In genomic region chr1:75618382-75618781, GRCh38 we compare ENCODE assay signal across 16 cellular contexts. TPM values are rescaled to one million over a fixed set of nuclear protein-coding genes. Genes with fewer than 3 reads are reported as not detected.
DNase-seq lines count a peak whose midpoint lies in the region; ATAC-seq and TF ChIP-seq lines count a peak whose summit lies in the region.
"Had no signal": no experiment of that assay in that cellular context is flagged by ENCODE, and none has a peak within 500 bp of the region (broad histone marks: within the 10 kb centered on the region; RNA-seq: fewer than 3 reads in every experiment).

No MANE protein-coding gene starts in this region.

- H3K4me3 Mint-ChIP-seq in activated T-helper 1 cell treated with anti-CD3 and anti-CD28 coated beads, Interleukin-12 subunit alpha, Interleukin-12 subunit beta, Interleukin-2, Interleukin-4 antibody, amounts not matched to agents 30 ng/mL and 10 ng/mL and 1 ng/mL, durations not matched to agents 14 hours and 24 hours and 36 hours = no peak overlapping the region
- H3K4me3 Mint-ChIP-seq: B cell; CD4-positive, alpha-beta T cell had no signal

- no peaks in the 10 kb centered on the region for H3K9me3 Mint-ChIP-seq in activated T-helper 1 cell treated with anti-CD3 and anti-CD28 coated beads, Interleukin-12 subunit alpha, Interleukin-12 subunit beta, Interleukin-2, Interleukin-4 antibody, amounts not matched to agents 30 ng/mL and 10 ng/mL and 1 ng/mL, durations not matched to agents 14 hours and 24 hours and 36 hours
- H3K9me3 Mint-ChIP-seq: CD4-positive, alpha-beta T cell had no signal

- H3K27ac ChIP-seq in 22Rv1 (peak overlapping the region; percentile 31), HEK293 (ENCODE audit: extremely low read depth, low read depth, low read length) (no peak overlapping the region)

- POLR2A ChIA-PET in HEK293 (lab: Yijun Ruan, JAX) = interaction anchor here (0.6 kb wide), 1 partner anchor 196 kb away, joined by 8 read pairs; no protein-coding TSS in a partner anchor

- no peak overlapping the region for H3K4me3 ChIP-seq in HEK293 (ENCODE audit: low read depth, low read length)
- H3K4me3 ChIP-seq: HAP-1 had no signal

- TF ChIP-seq CTCF in 22Rv1 (IDR thresholded peaks at IDR 0.05) (no peak), HEK293 (tag by site-specific recombination; IDR thresholded peaks at IDR 0.05) (no peak)

- peaks cover 8% of the 10 kb centered on the region for H3K4me1 Mint-ChIP-seq in activated T-helper 1 cell treated with anti-CD3 and anti-CD28 coated beads, Interleukin-12 subunit alpha, Interleukin-12 subunit beta, Interleukin-2, Interleukin-4 antibody, amounts not matched to agents 30 ng/mL and 10 ng/mL and 1 ng/mL, durations not matched to agents 14 hours and 24 hours and 36 hours (ENCODE audit: low read depth)

- H3K36me3 ChIP-seq in HEK293 (ENCODE audit: control insufficient read depth in 2 of 2, insufficient read depth in 1 of 2, low read length in 2 of 2) = no peaks in the 10 kb centered on the region
- H3K36me3 ChIP-seq: HAP-1 had no signal

- peaks cover 13% of the 10 kb centered on the region for H3K4me1 ChIP-seq in HEK293 (ENCODE audit: control insufficient read depth, insufficient read depth, low read length)

- H3K36me3 Mint-ChIP-seq in activated T-helper 1 cell treated with anti-CD3 and anti-CD28 coated beads, Interleukin-12 subunit alpha, Interleukin-12 subunit beta, Interleukin-2, Interleukin-4 antibody, amounts not matched to agents 30 ng/mL and 10 ng/mL and 1 ng/mL, durations not matched to agents 14 hours and 24 hours and 36 hours (ENCODE audit: low read depth) = peaks cover 2% of the 10 kb centered on the region

- H3K27me3 Mint-ChIP-seq in activated T-helper 1 cell treated with anti-CD3 and anti-CD28 coated beads, Interleukin-12 subunit alpha, Interleukin-12 subunit beta, Interleukin-2, Interleukin-4 antibody, amounts not matched to agents 30 ng/mL and 10 ng/mL and 1 ng/mL, durations not matched to agents 14 hours and 24 hours and 36 hours (ENCODE audit: insufficient read depth) = peaks cover 60% of the 10 kb centered on the region

- intact Hi-C loops in activated T-helper 1 cell treated with anti-CD3 and anti-CD28 coated beads, Interleukin-12 subunit alpha, Interleukin-12 subunit beta, Interleukin-2, Interleukin-4 antibody, amounts not matched to agents 30 ng/mL and 10 ng/mL and 1 ng/mL, durations not matched to agents 14 hours and 24 hours and 36 hours (cut with micrococcal nuclease) = loop anchor here (10.0 kb wide), 1 partner anchor 484 kb away; the partner anchor contains the start of gene LHX8

- DNase-seq in NCI-H748 treated with DMSO at 0.1 percent for 48 hours (lab: John Stamatoyannopoulos, UW) = peak; percentile 16
- no peak for DNase-seq in activated T-helper 1 cell treated with anti-CD3 and anti-CD28 coated beads, Interleukin-12 subunit alpha, Interleukin-12 subunit beta, Interleukin-2, Interleukin-4 antibody, amounts not matched to agents 30 ng/mL and 10 ng/mL and 1 ng/mL, durations not matched to agents 14 hours and 24 hours and 36 hours (ENCODE audit: low spot score)
- no peak for DNase-seq in germinal center (ENCODE audit: low spot score)
- no peak for DNase-seq in SKM-1 treated with dmso at 0.1 percent for 144 hours (lab: John Stamatoyannopoulos, UW; ENCODE audit: unreplicated experiment)
- DNase-seq in T-helper 9 cell = no peak
- DNase-seq: C1 segment of cervical spinal cord; Calu3; CD4-positive, alpha-beta T cell; DMS 273 treated with DMSO at 0.1 percent for 48 hours; DMS79 treated with DMSO at 0.1 percent for 48 hours; EL had no signal

- no peaks in the 10 kb centered on the region for H3K9me3 ChIP-seq in HEK293 (ENCODE audit: control insufficient read depth, insufficient read depth, low read depth, low read length)
- H3K9me3 ChIP-seq: HAP-1 had no signal

- H3K27ac Mint-ChIP-seq in activated T-helper 1 cell treated with anti-CD3 and anti-CD28 coated beads, Interleukin-12 subunit alpha, Interleukin-12 subunit beta, Interleukin-2, Interleukin-4 antibody, amounts not matched to agents 30 ng/mL and 10 ng/mL and 1 ng/mL, durations not matched to agents 14 hours and 24 hours and 36 hours = no peak overlapping the region
- H3K27ac Mint-ChIP-seq: B cell; CD4-positive, alpha-beta T cell had no signal

- CTCF ChIA-PET in HEK293 (lab: Yijun Ruan, JAX) = interaction anchor here (0.6 kb wide), 1 partner anchor 414 kb away, joined by 3 read pairs; no protein-coding TSS in a partner anchor

- ATAC-seq in esophagus mucosa = peak; percentile 66

TF ChIP-seq in HEK293, 187 proteins besides CTCF, POLR2A, EP300 and RAD21 (continues in another document):
- TF ChIP-seq ZBTB48 (tag by site-specific recombination; IDR thresholded peaks at IDR 0.05) = no peak
- no peak for TF ChIP-seq PRDM4 (tag by site-specific recombination; IDR thresholded peaks at IDR 0.05)
- TF ChIP-seq, protein P1, sequence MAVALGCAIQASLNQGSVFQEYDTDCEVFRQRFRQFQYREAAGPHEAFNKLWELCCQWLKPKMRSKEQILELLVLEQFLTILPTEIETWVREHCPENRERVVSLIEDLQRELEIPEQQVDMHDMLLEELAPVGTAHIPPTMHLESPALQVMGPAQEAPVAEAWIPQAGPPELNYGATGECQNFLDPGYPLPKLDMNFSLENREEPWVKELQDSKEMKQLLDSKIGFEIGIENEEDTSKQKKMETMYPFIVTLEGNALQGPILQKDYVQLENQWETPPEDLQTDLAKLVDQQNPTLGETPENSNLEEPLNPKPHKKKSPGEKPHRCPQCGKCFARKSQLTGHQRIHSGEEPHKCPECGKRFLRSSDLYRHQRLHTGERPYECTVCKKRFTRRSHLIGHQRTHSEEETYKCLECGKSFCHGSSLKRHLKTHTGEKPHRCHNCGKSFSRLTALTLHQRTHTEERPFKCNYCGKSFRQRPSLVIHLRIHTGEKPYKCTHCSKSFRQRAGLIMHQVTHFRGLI (tag by site-specific recombination; IDR thresholded peaks at IDR 0.05) = no peak
- TF ChIP-seq SETDB1 (IDR thresholded peaks at IDR 0.05; ENCODE audit: insufficient read length, low read length) = no peak
- no peak for TF ChIP-seq ZNF274 (IDR thresholded peaks at IDR 0.05; ENCODE audit: low read length)
- no peak for TF ChIP-seq ZNF274 (tag by site-specific recombination; IDR thresholded peaks at IDR 0.05; ENCODE audit: borderline replicate concordance)
- no peak for TF ChIP-seq YY2 (tag by site-specific recombination; IDR thresholded peaks at IDR 0.05)
- peak; percentile 17 for TF ChIP-seq ZNF510 (tag by site-specific recombination; IDR thresholded peaks at IDR 0.05; ENCODE audit: insufficient replicate concordance)
- TF ChIP-seq ZNF221 (tag by site-specific recombination; IDR thresholded peaks at IDR 0.05; ENCODE audit: borderline replicate concordance) = no peak
- TF ChIP-seq ZNF596 (tag by site-specific recombination; IDR thresholded peaks at IDR 0.05) = no peak
- no peak for TF ChIP-seq GFI1B (tag by site-specific recombination; IDR thresholded peaks at IDR 0.05)
- no peak for TF ChIP-seq KLF16 (tag by site-specific recombination; IDR thresholded peaks at IDR 0.05)
- TF ChIP-seq, protein P2, sequence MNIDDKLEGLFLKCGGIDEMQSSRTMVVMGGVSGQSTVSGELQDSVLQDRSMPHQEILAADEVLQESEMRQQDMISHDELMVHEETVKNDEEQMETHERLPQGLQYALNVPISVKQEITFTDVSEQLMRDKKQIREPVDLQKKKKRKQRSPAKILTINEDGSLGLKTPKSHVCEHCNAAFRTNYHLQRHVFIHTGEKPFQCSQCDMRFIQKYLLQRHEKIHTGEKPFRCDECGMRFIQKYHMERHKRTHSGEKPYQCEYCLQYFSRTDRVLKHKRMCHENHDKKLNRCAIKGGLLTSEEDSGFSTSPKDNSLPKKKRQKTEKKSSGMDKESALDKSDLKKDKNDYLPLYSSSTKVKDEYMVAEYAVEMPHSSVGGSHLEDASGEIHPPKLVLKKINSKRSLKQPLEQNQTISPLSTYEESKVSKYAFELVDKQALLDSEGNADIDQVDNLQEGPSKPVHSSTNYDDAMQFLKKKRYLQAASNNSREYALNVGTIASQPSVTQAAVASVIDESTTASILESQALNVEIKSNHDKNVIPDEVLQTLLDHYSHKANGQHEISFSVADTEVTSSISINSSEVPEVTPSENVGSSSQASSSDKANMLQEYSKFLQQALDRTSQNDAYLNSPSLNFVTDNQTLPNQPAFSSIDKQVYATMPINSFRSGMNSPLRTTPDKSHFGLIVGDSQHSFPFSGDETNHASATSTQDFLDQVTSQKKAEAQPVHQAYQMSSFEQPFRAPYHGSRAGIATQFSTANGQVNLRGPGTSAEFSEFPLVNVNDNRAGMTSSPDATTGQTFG (tag by site-specific recombination; IDR thresholded peaks at IDR 0.05; ENCODE audit: borderline replicate concordance) = no peak
- TF ChIP-seq YY1 (tag by site-specific recombination; IDR thresholded peaks at IDR 0.05) = no peak
- no peak for TF ChIP-seq ZNF350 (tag by site-specific recombination; IDR thresholded peaks at IDR 0.05)
- no peak for TF ChIP-seq IKZF3 (tag by site-specific recombination; IDR thresholded peaks at IDR 0.05)
- peak; percentile 20; the same call in 1 of the 2 replicates for TF ChIP-seq ZNF394 (tag by site-specific recombination; IDR thresholded peaks at IDR 0.05; ENCODE audit: borderline replicate concordance)
- TF ChIP-seq ZNF776 (tag by site-specific recombination; IDR thresholded peaks at IDR 0.05; ENCODE audit: borderline replicate concordance) = no peak
- TF ChIP-seq SP7 (tag by site-specific recombination; IDR thresholded peaks at IDR 0.05) = peak; percentile 78

RNA-seq across cellular contexts. Expression of gene SLC44A5, which starts 7.5 kb away (rescaled TPM):
- 0.60 TPM for total RNA-seq in esophagus mucosa
- total RNA-seq in activated T-helper 1 cell treated with anti-CD3 and anti-CD28 coated beads, Interleukin-12 subunit alpha, Interleukin-12 subunit beta, Interleukin-2, Interleukin-4 antibody, amounts not matched to agents 30 ng/mL and 10 ng/mL and 1 ng/mL, durations not matched to agents 14 hours and 24 hours and 36 hours = not detected in 2 replicates
- total RNA-seq: CD4-positive, alpha-beta T cell had no signal
